8 cellular contexts compared by ENCODE assay signal in the genomic region with DNA sequence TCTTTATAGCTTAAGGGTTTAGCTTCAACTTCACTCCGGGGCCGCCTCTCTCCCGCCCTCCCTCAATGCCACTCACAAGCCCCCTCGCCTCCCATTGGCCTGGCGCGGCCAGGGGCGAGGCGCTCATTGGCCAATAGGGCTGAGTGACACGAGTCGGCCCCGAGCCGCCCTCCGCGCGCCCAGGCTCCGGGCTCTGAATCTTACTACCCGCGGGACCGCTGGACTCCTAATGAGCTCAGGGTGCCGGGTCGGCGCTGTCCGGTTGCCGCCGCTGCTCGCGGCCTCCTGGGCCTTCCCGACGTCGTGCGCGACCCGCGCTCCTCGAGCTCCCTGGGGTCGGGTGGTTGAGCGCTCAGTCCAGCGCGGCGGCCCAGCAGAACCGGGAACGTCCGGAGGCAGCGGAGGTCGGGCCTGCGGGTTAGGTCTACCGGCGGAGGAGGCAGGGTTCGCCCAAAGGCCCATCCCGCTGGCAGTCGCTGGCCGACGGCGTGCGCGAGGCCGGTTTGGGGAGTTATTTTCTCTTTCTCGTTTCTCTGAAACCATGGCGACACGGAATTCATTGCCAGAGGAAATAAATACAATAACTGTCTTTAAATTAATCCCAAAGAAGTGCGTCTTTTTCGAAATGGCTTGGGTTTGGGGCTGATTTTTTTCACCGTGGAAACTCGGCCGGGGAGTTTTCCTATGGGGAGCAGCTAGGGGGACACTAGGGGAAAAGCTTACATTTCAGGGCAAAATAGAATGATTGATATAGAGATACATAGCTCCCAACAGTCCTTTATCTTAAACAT. TPM values are rescaled to one million over a fixed set of nuclear protein-coding genes. Genes with fewer than 3 reads are reported as not detected.
DNase-seq lines count a peak whose midpoint lies in the region; ATAC-seq, FAIRE-seq and TF ChIP-seq lines count a peak whose summit lies in the region.

A gene with protein sequence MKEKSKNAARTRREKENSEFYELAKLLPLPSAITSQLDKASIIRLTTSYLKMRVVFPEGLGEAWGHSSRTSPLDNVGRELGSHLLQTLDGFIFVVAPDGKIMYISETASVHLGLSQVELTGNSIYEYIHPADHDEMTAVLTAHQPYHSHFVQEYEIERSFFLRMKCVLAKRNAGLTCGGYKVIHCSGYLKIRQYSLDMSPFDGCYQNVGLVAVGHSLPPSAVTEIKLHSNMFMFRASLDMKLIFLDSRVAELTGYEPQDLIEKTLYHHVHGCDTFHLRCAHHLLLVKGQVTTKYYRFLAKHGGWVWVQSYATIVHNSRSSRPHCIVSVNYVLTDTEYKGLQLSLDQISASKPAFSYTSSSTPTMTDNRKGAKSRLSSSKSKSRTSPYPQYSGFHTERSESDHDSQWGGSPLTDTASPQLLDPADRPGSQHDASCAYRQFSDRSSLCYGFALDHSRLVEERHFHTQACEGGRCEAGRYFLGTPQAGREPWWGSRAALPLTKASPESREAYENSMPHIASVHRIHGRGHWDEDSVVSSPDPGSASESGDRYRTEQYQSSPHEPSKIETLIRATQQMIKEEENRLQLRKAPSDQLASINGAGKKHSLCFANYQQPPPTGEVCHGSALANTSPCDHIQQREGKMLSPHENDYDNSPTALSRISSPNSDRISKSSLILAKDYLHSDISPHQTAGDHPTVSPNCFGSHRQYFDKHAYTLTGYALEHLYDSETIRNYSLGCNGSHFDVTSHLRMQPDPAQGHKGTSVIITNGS (minus strand): TSS at position 12 of the 791 bp plus-strand sequence. CDS start 1,453 bp downstream, outside the sequence.

- DNase-seq in D721Med (ENCODE audit: insufficient read length, low spot score) (peak; percentile 97), NCI-H1417 (lab: John Stamatoyannopoulos, UW) (peak in 2 of 3 experiments; percentile 92 to 96), cerebellar cortex (ENCODE audit: low spot score) (peak; percentile 13), lower leg skin (ENCODE audit: low spot score in 2 of 2) (peak; percentile 80 to 97), ureter (ENCODE audit: low spot score) (peak; percentile 68)

- 5 to 6% methylated on average over 27 to 62 of the region's 65 CpGs for WGBS in lower leg skin, 2 donors

- H3K4me3 ChIP-seq in lower leg skin (ENCODE audit: low read depth, poor library complexity, severe bottlenecking), result peak within 1 kb of the TSS; percentile 24

- ATAC-seq in GM21526 (IDR thresholded peaks at IDR 0.05; ENCODE audit: low FRiP score, unreplicated experiment) (peak; percentile 45), HG02840 (IDR thresholded peaks at IDR 0.05; ENCODE audit: low FRiP score, unreplicated experiment) (no peak), HG03457 (IDR thresholded peaks at IDR 0.05; ENCODE audit: unreplicated experiment) (no peak)

- intact Hi-C loops in lower leg skin (cut with DNase I; ENCODE audit: low total_unique reads), result no loop called here

- no peak for TF ChIP-seq POLR2A in lower leg skin (IDR thresholded peaks at IDR 0.05)

- no peak for TF ChIP-seq CTCF in D721Med (IDR thresholded peaks at IDR 0.05; ENCODE audit: insufficient read depth, missing control alignments)
- no peak for TF ChIP-seq CTCF in lower leg skin (IDR thresholded peaks at IDR 0.05)

- FAIRE-seq in D721Med (lab: Jason Lieb, UNC), result no peak

RNA-seq across cellular contexts. Expression of the gene that starts here (rescaled TPM):
- total RNA-seq in lower leg skin (1 to 10 TPM in 1 of 4 donors, under 1 TPM in 3; 0.66 to 1.1 (median 0.75) TPM), ureter (5.3 TPM)

Comparison
In these comparisons a context has a peak if more than half of its experiments do, and no peak if none do; other contexts are left out.
1. DNase-seq: peak in every context shown above with its lines; median percentile 97 in D721Med; 94 in NCI-H1417; 88 in lower leg skin; 68 in ureter; 13 in cerebellar cortex.